In genomic region chr2:40085786-40086185, GRCh38 we compare ENCODE assay signal across 36 cellular contexts.
"Had no signal": no experiment of that assay in that cellular context is flagged by ENCODE, and none has a peak within 500 bp of the region (broad histone marks: within the 10 kb centered on the region; RNA-seq: fewer than 3 reads in every experiment).

No MANE protein-coding gene starts in this region.

- H3K9me3 Mint-ChIP-seq: activated naive CD4-positive, alpha-beta T cell treated with anti-CD3 and anti-CD28 coated beads for 36 hours; activated naive CD4-positive, alpha-beta T cell treated with anti-CD3 and anti-CD28 coated beads, Interleukin-2, amount 10 ng/mL, durations not matched to agents 7 days and 5 days; activated naive CD4-positive, alpha-beta T cell treated with anti-CD3 and anti-CD28 coated beads, Interleukin-2, amount 50 U/mL, for 24 hours; activated naive CD8-positive, alpha-beta T cell treated with anti-CD3 and anti-CD28 coated beads for 36 hours; activated T-cell treated with anti-CD3 and anti-CD28 coated beads, Interleukin-2, amount 50 U/mL, for 4 hours; activated T-helper 1 cell treated with anti-CD3 and anti-CD28 coated beads, Interleukin-12 subunit alpha, Interleukin-12 subunit beta, Interleukin-2, Interleukin-4 antibody, amounts not matched to agents 30 ng/mL and 10 ng/mL and 1 ng/mL, durations not matched to agents 14 hours and 24 hours and 36 hours had no signal

- H3K27ac Mint-ChIP-seq: activated naive CD4-positive, alpha-beta T cell treated with anti-CD3 and anti-CD28 coated beads for 36 hours; activated naive CD4-positive, alpha-beta T cell treated with anti-CD3 and anti-CD28 coated beads, Interleukin-2, amount 10 ng/mL, durations not matched to agents 7 days and 5 days; activated naive CD4-positive, alpha-beta T cell treated with anti-CD3 and anti-CD28 coated beads, Interleukin-2, amount 50 U/mL, for 24 hours; activated naive CD4-positive, alpha-beta T cell treated with anti-CD3 and anti-CD28 coated beads, Interleukin-2, amount 50 U/mL, for 72 hours; activated naive CD8-positive, alpha-beta T cell; activated naive CD8-positive, alpha-beta T cell treated with anti-CD3 and anti-CD28 coated beads for 36 hours; activated naive CD8-positive, alpha-beta T cell treated with anti-CD3 and anti-CD28 coated beads, Interleukin-2, amount 10 ng/mL, durations not matched to agents 7 days and 5 days; activated naive CD8-positive, alpha-beta T cell treated with anti-CD3 and anti-CD28 coated beads, Interleukin-2, amount 50 U/mL, for 24 hours; activated T-cell treated with anti-CD3 and anti-CD28 coated beads, Interleukin-2, amount 50 U/mL, for 24 hours; activated T-helper 1 cell treated with anti-CD3 and anti-CD28 coated beads, Interleukin-12 subunit alpha, Interleukin-12 subunit beta, Interleukin-2, Interleukin-4 antibody, amounts not matched to agents 30 ng/mL and 10 ng/mL and 1 ng/mL, durations not matched to agents 14 hours and 24 hours and 36 hours; activated T-helper 17 cell treated with anti-CD3 and anti-CD28 coated beads, Interleukin-2, amount 50 U/mL, for 72 hours; activated T-helper 2 cell treated with anti-CD3 and anti-CD28 coated beads, Interferon-gamma antibody, Interleukin-2, Interleukin-4, amounts not matched to agents 10 μg/mL and 5 μg/mL and 100 μg/mL, durations not matched to agents 14 hours and 24 hours and 36 hours; brain had no signal

- H3K4me3 ChIP-seq: adrenal gland, ascending aorta, body of pancreas, breast epithelium, cardiac muscle cell had no signal

- H3K4me1 Mint-ChIP-seq: activated naive CD4-positive, alpha-beta T cell treated with anti-CD3 and anti-CD28 coated beads, Interleukin-2, amount 10 ng/mL, durations not matched to agents 7 days and 5 days; activated naive CD4-positive, alpha-beta T cell treated with anti-CD3 and anti-CD28 coated beads, Interleukin-2, amount 50 U/mL, for 24 hours; activated naive CD8-positive, alpha-beta T cell treated with anti-CD3 and anti-CD28 coated beads for 36 hours; activated naive CD8-positive, alpha-beta T cell treated with anti-CD3 and anti-CD28 coated beads, Interleukin-2, amount 10 ng/mL, durations not matched to agents 7 days and 5 days; activated naive CD8-positive, alpha-beta T cell treated with anti-CD3 and anti-CD28 coated beads, Interleukin-2, amount 50 U/mL, for 24 hours; activated T-helper 17 cell treated with anti-CD3 and anti-CD28 coated beads, Interleukin-2, amount 50 U/mL, for 72 hours; brain; central memory CD8-positive, alpha-beta T cell had no signal

- ATAC-seq: activated naive CD4-positive, alpha-beta T cell treated with anti-CD3 and anti-CD28 coated beads, Interleukin-2, amount 50 U/mL, for 72 hours; activated naive CD8-positive, alpha-beta T cell treated with anti-CD3 and anti-CD28 coated beads, Interleukin-2, amount 50 U/mL, for 24 hours; activated T-cell treated with anti-CD3 and anti-CD28 coated beads, Interleukin-2, amount 50 U/mL, for 4 hours; activated T-helper 17 cell treated with anti-CD3 and anti-CD28 coated beads, Interleukin-2, amount 50 U/mL, for 72 hours; body of pancreas had no signal

- H3K27ac ChIP-seq: adrenal gland, ascending aorta, body of pancreas, brain microvascular endothelial cell, breast epithelium, cardiac muscle cell had no signal

- H3K36me3 Mint-ChIP-seq: activated naive CD4-positive, alpha-beta T cell treated with anti-CD3 and anti-CD28 coated beads, Interleukin-2, amount 10 ng/mL, durations not matched to agents 7 days and 5 days; activated naive CD4-positive, alpha-beta T cell treated with anti-CD3 and anti-CD28 coated beads, Interleukin-2, amount 50 U/mL, for 24 hours; activated naive CD4-positive, alpha-beta T cell treated with anti-CD3 and anti-CD28 coated beads, Interleukin-2, amount 50 U/mL, for 72 hours; activated naive CD8-positive, alpha-beta T cell; activated naive CD8-positive, alpha-beta T cell treated with anti-CD3 and anti-CD28 coated beads for 36 hours; activated naive CD8-positive, alpha-beta T cell treated with anti-CD3 and anti-CD28 coated beads, Interleukin-2, amount 10 ng/mL, durations not matched to agents 7 days and 5 days; brain had no signal

- DNase-seq: activated effector memory CD4-positive, alpha-beta T cell treated with anti-CD3 and anti-CD28 coated beads, Interleukin-2, amount 50 U/mL, for 16 hours; activated effector memory CD4-positive, alpha-beta T cell treated with Interleukin-2 at 50 U/mL for 16 hours; activated gamma-delta T cell; activated gamma-delta T cell treated with Interleukin-2 at 50 U/mL for 16 hours; activated naive CD4-positive, alpha-beta T cell; activated naive CD4-positive, alpha-beta T cell treated with anti-CD3 and anti-CD28 coated beads for 36 hours; activated naive CD4-positive, alpha-beta T cell treated with anti-CD3 and anti-CD28 coated beads, Interleukin-2, amount 10 ng/mL, durations not matched to agents 7 days and 5 days; activated naive CD4-positive, alpha-beta T cell treated with anti-CD3 and anti-CD28 coated beads, Interleukin-2, amount 50 U/mL, for 16 hours; activated naive CD4-positive, alpha-beta T cell treated with Interleukin-2 at 50 U/mL for 16 hours; activated naive CD8-positive, alpha-beta T cell treated with anti-CD3 and anti-CD28 coated beads for 36 hours; activated naive CD8-positive, alpha-beta T cell treated with anti-CD3 and anti-CD28 coated beads, Interleukin-2, amount 10 ng/mL, durations not matched to agents 7 days and 5 days; activated naive CD8-positive, alpha-beta T cell treated with anti-CD3 and anti-CD28 coated beads, Interleukin-2, amount 50 U/mL, for 24 hours; activated T-cell treated with anti-CD3 and anti-CD28 coated beads, Interleukin-2, amount 50 U/mL, for 24 hours; activated T-cell treated with anti-CD3 and anti-CD28 coated beads, Interleukin-2, amount 50 U/mL, for 4 hours; activated T-cell treated with anti-CD3 and anti-CD28 coated beads, Interleukin-2, amount 50 U/mL, for 48 hours; adrenal gland; amniotic stem cell; amygdala; anterior cingulate cortex; aorta; body of pancreas; brain microvascular endothelial cell; caudate nucleus; central memory CD4-positive, alpha-beta T cell; cerebellar nuclear complex had no signal

- H3K27me3 Mint-ChIP-seq: activated naive CD4-positive, alpha-beta T cell treated with anti-CD3 and anti-CD28 coated beads, Interleukin-2, amount 10 ng/mL, durations not matched to agents 7 days and 5 days; activated naive CD8-positive, alpha-beta T cell treated with anti-CD3 and anti-CD28 coated beads, Interleukin-2, amount 10 ng/mL, durations not matched to agents 7 days and 5 days; activated T-cell treated with anti-CD3 and anti-CD28 coated beads, Interleukin-2, amount 50 U/mL, for 24 hours; activated T-helper 17 cell treated with anti-CD3 and anti-CD28 coated beads, Interleukin-2, amount 50 U/mL, for 72 hours; central memory CD8-positive, alpha-beta T cell had no signal

- H3K9me3 ChIP-seq: adrenal gland, ascending aorta, body of pancreas had no signal

- H3K27me3 ChIP-seq: adrenal gland, ascending aorta, body of pancreas, brain microvascular endothelial cell, breast epithelium, cardiac muscle cell had no signal

- H3K4me1 ChIP-seq: adrenal gland, ascending aorta, body of pancreas, breast epithelium had no signal

- H3K36me3 ChIP-seq: adrenal gland, ascending aorta, brain microvascular endothelial cell, breast epithelium, cardiac muscle cell had no signal

- H3K4me3 Mint-ChIP-seq: activated naive CD4-positive, alpha-beta T cell treated with anti-CD3 and anti-CD28 coated beads for 36 hours; activated naive CD4-positive, alpha-beta T cell treated with anti-CD3 and anti-CD28 coated beads, Interleukin-2, amount 10 ng/mL, durations not matched to agents 7 days and 5 days; activated naive CD4-positive, alpha-beta T cell treated with anti-CD3 and anti-CD28 coated beads, Interleukin-2, amount 50 U/mL, for 24 hours; activated naive CD8-positive, alpha-beta T cell; activated naive CD8-positive, alpha-beta T cell treated with anti-CD3 and anti-CD28 coated beads for 36 hours; activated naive CD8-positive, alpha-beta T cell treated with anti-CD3 and anti-CD28 coated beads, Interleukin-2, amount 10 ng/mL, durations not matched to agents 7 days and 5 days; activated naive CD8-positive, alpha-beta T cell treated with anti-CD3 and anti-CD28 coated beads, Interleukin-2, amount 50 U/mL, for 24 hours; activated T-cell treated with anti-CD3 and anti-CD28 coated beads, Interleukin-2, amount 50 U/mL, for 24 hours; activated T-cell treated with anti-CD3 and anti-CD28 coated beads, Interleukin-2, amount 50 U/mL, for 4 hours; activated T-helper 1 cell treated with anti-CD3 and anti-CD28 coated beads, Interleukin-12 subunit alpha, Interleukin-12 subunit beta, Interleukin-2, Interleukin-4 antibody, amounts not matched to agents 30 ng/mL and 10 ng/mL and 1 ng/mL, durations not matched to agents 14 hours and 24 hours and 36 hours; activated T-helper 17 cell treated with anti-CD3 and anti-CD28 coated beads, Interleukin-2, amount 50 U/mL, for 72 hours; brain; central memory CD8-positive, alpha-beta T cell had no signal
